8 cellular contexts compared by ENCODE assay signal in genomic region chr10:80599424-80599847, GRCh38.
DNase-seq lines count a peak whose midpoint lies in the region; ATAC-seq, FAIRE-seq and TF ChIP-seq lines count a peak whose summit lies in the region.

No MANE protein-coding gene starts in this region.

- no peak overlapping the region for H3K9ac ChIP-seq in neural progenitor cell

- H3K4me1 ChIP-seq in A549 (no peaks in the 10 kb centered on the region), neural progenitor cell (peaks cover 4% of the 10 kb centered on the region)

- no peaks in the 10 kb centered on the region for H3F3A ChIP-seq in neural progenitor cell (ENCODE audit: low read depth)

- H4K20me1 ChIP-seq in neural progenitor cell (ENCODE audit: low read depth) = no peaks in the 10 kb centered on the region

- H3K27me3 Mint-ChIP-seq in activated CD4-positive, alpha-beta T cell treated with anti-CD3 and anti-CD28 coated beads, Interleukin-2, amount 10 ng/mL, durations not matched to agents 7 days and 5 days = no peaks in the 10 kb centered on the region
- peaks cover 8% of the 10 kb centered on the region for H3K27me3 Mint-ChIP-seq in neural progenitor cell (ENCODE audit: insufficient read depth, low read depth)

- WGBS in A549 (ENCODE audit: missing lambda C conversion rate) = 50% methylated on average over 8 of the region's 8 CpGs

- H3K4me3 Mint-ChIP-seq in activated CD4-positive, alpha-beta T cell treated with anti-CD3 and anti-CD28 coated beads, Interleukin-2, amount 10 ng/mL, durations not matched to agents 7 days and 5 days = no peak overlapping the region
- no peak overlapping the region for H3K4me3 Mint-ChIP-seq in neural progenitor cell

- H3K9me3 Mint-ChIP-seq in activated CD4-positive, alpha-beta T cell treated with anti-CD3 and anti-CD28 coated beads, Interleukin-2, amount 10 ng/mL, durations not matched to agents 7 days and 5 days = no peaks in the 10 kb centered on the region
- H3K9me3 Mint-ChIP-seq in neural progenitor cell = no peaks in the 10 kb centered on the region

- H3K27ac Mint-ChIP-seq in activated CD4-positive, alpha-beta T cell treated with anti-CD3 and anti-CD28 coated beads, Interleukin-2, amount 10 ng/mL, durations not matched to agents 7 days and 5 days = no peak overlapping the region
- H3K27ac Mint-ChIP-seq in neural progenitor cell = no peak overlapping the region

- H3K4me3 ChIP-seq in A549 = no peak overlapping the region
- H3K4me3 ChIP-seq in GM12865 (ENCODE audit: low read depth, low read length) = no peak overlapping the region
- no peak overlapping the region for H3K4me3 ChIP-seq in fibroblast of pulmonary artery (replicated peaks; ENCODE audit: low read depth, low read length)
- H3K4me3 ChIP-seq in neural progenitor cell = no peak overlapping the region

- TF ChIP-seq CTCF in A549 (IDR thresholded peaks at IDR 0.05) (peak; percentile 33; the same call in 2 of the 3 replicates), GM12865 (IDR thresholded peaks at IDR 0.05; ENCODE audit: insufficient read depth, low read depth, low read length, missing control alignments) (peak; percentile 90), fibroblast of pulmonary artery (IDR thresholded peaks at IDR 0.05; ENCODE audit: low read length, missing control alignments) (peak; percentile 86), neural progenitor cell (IDR thresholded peaks at IDR 0.05) (peak; percentile 88)

- TF ChIP-seq POLR2A in A549 (IDR thresholded peaks at IDR 0.05; ENCODE audit: low read length) = no peak

- FAIRE-seq in A549 (lab: Jason Lieb, UNC) = no peak

- TF ChIP-seq RAD21 in A549 (conservative IDR thresholded peaks at IDR 0.05 in 1 of 2, IDR thresholded peaks at IDR 0.05 in 1 of 2) = peak; percentile 23 to 49; a peak in 2 of 5 replicates

- peak; percentile 51 to 87; a peak in 4 of 6 replicates for ATAC-seq in A549

- peak overlapping the region; percentile 97 for H2AFZ ChIP-seq in neural progenitor cell (replicated peaks)

- TF ChIP-seq EP300 in A549 (IDR thresholded peaks at IDR 0.05) = no peak

- DNase-seq in A549 (ENCODE audit: low read depth in 1 of 2, low spot score in 1 of 2) (peak; percentile 49 to 67), GM12865 (ENCODE audit: low read depth) (peak; percentile 85), HCEC 1CT (peak; percentile 15), LHCN-M2 (ENCODE audit: low read depth) (peak; percentile 25), fibroblast of pulmonary artery (ENCODE audit: low read depth) (peak; percentile 62), neural progenitor cell (ENCODE audit: low spot score) (peak; percentile 90), DMS114 treated with DMSO at 0.1 percent for 48 hours (lab: John Stamatoyannopoulos, UW; ENCODE audit: unreplicated experiment) (no peak)
- DNase-seq in activated CD4-positive, alpha-beta T cell treated with anti-CD3 and anti-CD28 coated beads, Interleukin-2, amount 10 ng/mL, durations not matched to agents 7 days and 5 days = peak; percentile 37

- POLR2A ChIA-PET in A549 (lab: Yijun Ruan, JAX) = no interaction called here
- POLR2A ChIA-PET in activated CD4-positive, alpha-beta T cell treated with anti-CD3 and anti-CD28 coated beads, Interleukin-2, amount 10 ng/mL, durations not matched to agents 7 days and 5 days (lab: Charles Lee) = no interaction called here

- no peaks in the 10 kb centered on the region for H3K27me3 ChIP-seq in neural progenitor cell

- no peaks in the 10 kb centered on the region for H3K36me3 ChIP-seq in neural progenitor cell

- CTCF ChIA-PET in A549 (lab: Yijun Ruan, JAX) = interaction anchor here (0.6 to 2.0 kb wide), 5 partner anchors 11 to 419 kb away, joined by 3 to 5 read pairs (median 3); no protein-coding TSS in a partner anchor
- CTCF ChIA-PET in activated CD4-positive, alpha-beta T cell treated with anti-CD3 and anti-CD28 coated beads, Interleukin-2, amount 10 ng/mL, durations not matched to agents 7 days and 5 days (lab: Charles Lee) = interaction anchor here (0.8 to 1.7 kb wide), 4 partner anchors 11 to 216 kb away, joined by 3 read pairs; no protein-coding TSS in a partner anchor

- no peaks in the 10 kb centered on the region for H3K9me3 ChIP-seq in A549
- H3K9me3 ChIP-seq in neural progenitor cell (ENCODE audit: low read depth) = no peaks in the 10 kb centered on the region

- H3K4me1 Mint-ChIP-seq in activated CD4-positive, alpha-beta T cell treated with anti-CD3 and anti-CD28 coated beads, Interleukin-2, amount 10 ng/mL, durations not matched to agents 7 days and 5 days = no peaks in the 10 kb centered on the region
- H3K4me1 Mint-ChIP-seq in neural progenitor cell = peaks cover 8% of the 10 kb centered on the region

- H3K79me2 ChIP-seq in neural progenitor cell (ENCODE audit: low read depth) = no peaks in the 10 kb centered on the region

- H3K4me2 ChIP-seq in A549 (no peak overlapping the region), neural progenitor cell (no peak overlapping the region)

- H3K27ac ChIP-seq in A549 = no peak overlapping the region
- no peak overlapping the region for H3K27ac ChIP-seq in neural progenitor cell

- H3K36me3 Mint-ChIP-seq in activated CD4-positive, alpha-beta T cell treated with anti-CD3 and anti-CD28 coated beads, Interleukin-2, amount 10 ng/mL, durations not matched to agents 7 days and 5 days (ENCODE audit: low read depth) = no peaks in the 10 kb centered on the region
- H3K36me3 Mint-ChIP-seq in neural progenitor cell = no peaks in the 10 kb centered on the region

TF ChIP-seq in A549, 52 proteins besides CTCF, POLR2A, EP300 and RAD21:
- TF ChIP-seq KDM1A (IDR thresholded peaks at IDR 0.05; ENCODE audit: low read depth) = no peak
- TF ChIP-seq RNF2 (IDR thresholded peaks at IDR 0.05; ENCODE audit: borderline replicate concordance, low read depth) = no peak
- TF ChIP-seq TP53 (CRISPR knock-in tag; IDR thresholded peaks at IDR 0.05) = no peak
- TF ChIP-seq EHMT2 (IDR thresholded peaks at IDR 0.05; ENCODE audit: low read depth) = no peak
- TF ChIP-seq PHF8 (IDR thresholded peaks at IDR 0.05; ENCODE audit: borderline replicate concordance, low read depth) = no peak
- TF ChIP-seq SMC3 (IDR thresholded peaks at IDR 0.05) = no peak
- no peak for TF ChIP-seq CEBPB (IDR thresholded peaks at IDR 0.05)

Comparison
In these comparisons a context has a peak if more than half of its experiments do, and no peak if none do; other contexts are left out.
1. CTCF ChIP-seq: peak in every context shown above with its lines; median percentile 90 in GM12865; 88 in neural progenitor cell; 86 in fibroblast of pulmonary artery; 33 in A549.